In genomic region chr11:77473801-77474508, GRCh38 we compare ENCODE assay signal across 8 cellular contexts. TPM values are rescaled to one million over a fixed set of nuclear protein-coding genes. Genes with fewer than 3 reads are reported as not detected.
DNase-seq lines count a peak whose midpoint lies in the region; ATAC-seq and TF ChIP-seq lines count a peak whose summit lies in the region.

Gene PAK1 (minus strand): TSS chr11:77474094. CDS start chr11:77392520, 81,574 bp downstream.

- H3K4me2 ChIP-seq in OCI-LY1 (ENCODE audit: low read length) = peak within 1 kb of the TSS; percentile 79

- H3K36me3 ChIP-seq in HUES48 (ENCODE audit: control insufficient read depth, insufficient read depth, low read length) (no peaks in the 10 kb centered on the region), OCI-LY1 (ENCODE audit: insufficient read depth, low read length) (no peaks in the 10 kb centered on the region), esophagus (ENCODE audit: control insufficient read depth in 2 of 2, insufficient read depth in 2 of 2, low read length in 1 of 2) (no peaks in the 10 kb centered on the region), mucosa of stomach (ENCODE audit: control insufficient read depth, insufficient read depth, low read length) (no peaks in the 10 kb centered on the region)

- H3K4me1 ChIP-seq in HUES48 (ENCODE audit: control insufficient read depth, insufficient read depth, low read length) (peaks cover 49% of the 10 kb centered on the region), OCI-LY1 (ENCODE audit: insufficient read depth, low read length, severe bottlenecking) (no peaks in the 10 kb centered on the region), esophagus (ENCODE audit: control insufficient read depth in 2 of 2, insufficient read depth in 2 of 2, low read length in 1 of 2) (peaks cover 0 to 3% of the 10 kb centered on the region in 2 donors), mucosa of stomach (ENCODE audit: control insufficient read depth, insufficient read depth, low read length) (peaks cover 26% of the 10 kb centered on the region)

- H3F3A ChIP-seq in OCI-LY1 (ENCODE audit: insufficient read depth, low read length) = 0 out of 2 replicates have a peak, but pooled peaks cover 3% of the 10 kb centered on the region

- H3K79me2 ChIP-seq in OCI-LY1 (ENCODE audit: insufficient read depth, low read length) = no peaks in the 10 kb centered on the region

- no peaks in the 10 kb centered on the region for H4K20me1 ChIP-seq in OCI-LY1 (ENCODE audit: insufficient read depth, low read length)

- peak within 1 kb of the TSS; percentile 62; the same call in 1 of the 2 replicates for H2AFZ ChIP-seq in OCI-LY1 (ENCODE audit: low read length)

- peak within 1 kb of the TSS; percentile 93 for H3K27ac ChIP-seq in HUES48 (ENCODE audit: low read depth, low read length)
- H3K27ac ChIP-seq in OCI-LY1 (ENCODE audit: low read depth, low read length, poor library complexity, severe bottlenecking) = no peak within 1 kb of the TSS
- H3K27ac ChIP-seq in esophagus (ENCODE audit: low read depth in 2 of 2, low read length in 1 of 2) = peak within 1 kb of the TSS; percentile 15 to 68

- ATAC-seq in GM21381 (IDR thresholded peaks at IDR 0.05; ENCODE audit: unreplicated experiment) = peak; percentile 61

- no peaks in the 10 kb centered on the region for H3K9me2 ChIP-seq in OCI-LY1 (ENCODE audit: low read depth, low read length)

- WGBS in esophagus, 2 donors = 1% methylated on average over 36 to 65 of the region's 65 CpGs

- no peaks in the 10 kb centered on the region for H3K27me3 ChIP-seq in HUES48 (ENCODE audit: control insufficient read depth, insufficient read depth, low read length)
- no peaks in the 10 kb centered on the region for H3K27me3 ChIP-seq in OCI-LY1 (ENCODE audit: insufficient read depth, low read length)
- no peaks in the 10 kb centered on the region for H3K27me3 ChIP-seq in esophagus (ENCODE audit: control insufficient read depth in 1 of 2, insufficient read depth in 2 of 2, low read length in 2 of 2)
- no peaks in the 10 kb centered on the region for H3K27me3 ChIP-seq in mucosa of stomach (ENCODE audit: control insufficient read depth, insufficient read depth, low read length)

- DNase-seq in COR-L47 (lab: John Stamatoyannopoulos, UW) = peak; percentile 84
- peak; percentile 96 for DNase-seq in activated T-cell treated with anti-CD3 and anti-CD28 coated beads, Interleukin-2, amount 50 U/mL, for 1 hour
- peak; percentile 76 to 82 for DNase-seq in stimulated activated CD8-positive, alpha-beta memory T cell treated with anti-CD3 and anti-CD28 coated beads, Interleukin-4, amount 100 ng/mL, for 4 hours (ENCODE audit: low read depth in 2 of 2, low spot score in 1 of 2)

- no peak for TF ChIP-seq CTCF in OCI-LY1 (IDR thresholded peaks at IDR 0.05; ENCODE audit: low read length)

- H3K9me3 ChIP-seq in HUES48 (ENCODE audit: control insufficient read depth, insufficient read depth, low read length) (no peaks in the 10 kb centered on the region), OCI-LY1 (ENCODE audit: low read length) (no peaks in the 10 kb centered on the region), esophagus (ENCODE audit: control insufficient read depth in 2 of 2, insufficient read depth in 1 of 2, low read depth in 1 of 2, low read length in 1 of 2) (no peaks in the 10 kb centered on the region), mucosa of stomach (ENCODE audit: control insufficient read depth, low read length) (no peaks in the 10 kb centered on the region)

- H3K4me3 ChIP-seq in HUES48 (ENCODE audit: low read depth, low read length) (peak within 1 kb of the TSS; percentile 96), OCI-LY1 (ENCODE audit: low read depth, low read length, poor library complexity, severe bottlenecking) (peak within 1 kb of the TSS; percentile 63), esophagus (ENCODE audit: low read depth in 1 of 2, low read length in 2 of 2) (peak within 1 kb of the TSS; percentile 66 to 79), mucosa of stomach (ENCODE audit: low read length) (peak within 1 kb of the TSS; percentile 52)

- H3K9ac ChIP-seq in HUES48 (ENCODE audit: low read depth, low read length) (peak within 1 kb of the TSS; percentile 89), OCI-LY1 (ENCODE audit: low read length) (peak within 1 kb of the TSS; percentile 32; the same call in 1 of the 2 replicates), mucosa of stomach (ENCODE audit: low read length) (peak within 1 kb of the TSS; percentile 96)

RNA-seq across cellular contexts. Expression of gene PAK1, which starts in this region (rescaled TPM):
- polyA plus RNA-seq in esophagus = 10 to 100 TPM; 10.3 to 16.3 TPM

Comparison
In these comparisons a context has a peak if more than half of its experiments do, and no peak if none do; other contexts are left out.
1. H3K9ac ChIP-seq: peak in every context shown above with its lines; median percentile 96 in mucosa of stomach; 89 in HUES48; 32 in OCI-LY1.